In the genomic region with DNA sequence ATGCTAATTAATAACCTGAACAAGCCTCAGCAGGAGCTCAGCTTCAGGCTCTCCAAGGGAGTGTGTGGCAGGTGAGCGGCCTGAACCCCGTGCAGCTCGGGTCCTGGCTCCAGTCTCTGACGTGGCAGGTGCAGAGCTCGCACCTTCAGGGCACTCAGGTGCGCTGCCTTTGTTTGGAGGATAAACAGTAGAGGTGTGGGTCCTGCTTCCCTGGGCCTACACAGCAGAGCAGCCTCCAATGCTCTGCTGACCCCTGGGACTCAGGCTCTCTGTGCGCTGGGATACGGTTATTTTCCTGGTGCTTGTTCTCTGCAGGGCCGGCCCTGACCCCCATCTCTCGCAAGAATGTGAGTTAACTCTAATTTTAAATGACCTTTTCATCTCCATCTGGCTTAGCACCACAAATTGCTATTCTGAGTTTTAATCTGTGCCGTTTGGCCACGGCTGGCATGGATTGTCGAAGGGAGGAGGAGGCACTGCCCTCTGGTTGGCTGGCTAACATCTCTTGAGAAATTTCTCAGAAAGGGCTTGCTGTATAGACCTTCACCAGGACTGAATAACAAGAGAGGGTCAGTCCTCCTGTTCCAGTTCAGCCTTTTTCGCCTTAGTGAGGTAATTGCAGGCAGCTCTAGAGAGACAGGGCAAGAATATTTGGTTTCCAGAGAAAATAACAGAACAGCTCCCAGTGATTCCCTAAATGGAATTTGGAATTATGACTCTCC, we compare ENCODE assay signal across 1 cellular context.
TF ChIP-seq lines count a peak whose summit lies in the region.

No MANE protein-coding gene starts in this region.

TF ChIP-seq in H1, 55 proteins besides CTCF, POLR2A, EP300 and RAD21:
- no peak for TF ChIP-seq CHD2 (IDR thresholded peaks at IDR 0.05; ENCODE audit: low read length)
- no peak for TF ChIP-seq RNF2 (IDR thresholded peaks at IDR 0.05; ENCODE audit: borderline replicate concordance, low read depth, low read length, missing control alignments, poor library complexity, severe bottlenecking)
- TF ChIP-seq HDAC2 (IDR thresholded peaks at IDR 0.05; ENCODE audit: borderline replicate concordance in 1 of 2, low read depth in 2 of 2, low read length in 2 of 2), result no peak
- TF ChIP-seq KDM4A (IDR thresholded peaks at IDR 0.05; ENCODE audit: low read depth, low read length, severe bottlenecking), result no peak
- TF ChIP-seq RBBP5 (IDR thresholded peaks at IDR 0.05; ENCODE audit: borderline replicate concordance, low read depth, low read length), result no peak
- TF ChIP-seq SP4 (IDR thresholded peaks at IDR 0.05; ENCODE audit: low read length), result no peak
